ENCODE assay signal across 8 cellular contexts in the genomic region with DNA sequence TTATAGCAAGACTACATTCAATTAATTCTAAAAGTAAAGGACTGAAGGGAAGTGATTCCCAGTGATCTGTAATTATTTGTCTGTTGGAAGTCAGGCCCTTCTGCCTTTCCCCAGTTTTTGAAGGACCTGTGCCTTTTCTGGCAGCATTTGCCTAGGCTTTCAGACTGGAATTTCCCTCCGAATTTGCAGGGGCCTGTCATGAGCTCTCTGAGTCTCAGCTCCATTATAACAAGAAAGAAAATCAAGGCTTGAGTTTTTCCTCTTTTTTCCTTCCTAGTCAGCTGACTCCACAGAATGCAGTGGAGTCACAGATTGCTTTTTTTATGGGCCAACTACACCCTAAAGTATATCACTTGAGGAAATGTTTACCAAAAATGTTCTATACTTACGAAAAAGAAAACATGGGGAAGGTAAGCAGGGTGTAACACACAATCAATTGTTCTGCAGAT. TPM values are rescaled to one million over a fixed set of nuclear protein-coding genes. Genes with fewer than 3 reads are reported as not detected.
DNase-seq lines count a peak whose midpoint lies in the region; ATAC-seq and TF ChIP-seq lines count a peak whose summit lies in the region.

No MANE protein-coding gene starts in this region.

- TF ChIP-seq CTCF in Panc1 (IDR thresholded peaks at IDR 0.05) (no peak), fibroblast of mammary gland (conservative IDR thresholded peaks at IDR 0.05; ENCODE audit: control insufficient read depth, insufficient read depth, low read depth, low read length) (no peak)

- peak; percentile 33 for DNase-seq in H7
- no peak for DNase-seq in Panc1 (ENCODE audit: low read depth, low spot score)
- no peak for DNase-seq in fibroblast of mammary gland (ENCODE audit: low read depth)
- no peak for DNase-seq in activated gamma-delta T cell treated with Interleukin-2 at 50 U/mL for 16 hours
- no peak for DNase-seq in caudate nucleus (lab: John Stamatoyannopoulos, UW)
- no peak for DNase-seq in HCEC 1CT

- in situ Hi-C loops in Panc1 (cut with HindIII; ENCODE audit: low pct_unique_long_range_greater_than_20kb, low sequenced_read_pairs) = no loop called here

- CTCF ChIA-PET in Panc1 (lab: Charles Lee) = no interaction called here

- H3K4me1 ChIP-seq in Panc1 (ENCODE audit: control insufficient read depth, insufficient read depth, low read length) (peaks cover 4% of the 10 kb centered on the region; the same call in 1 of the 2 replicates), rectal smooth muscle tissue (ENCODE audit: control insufficient read depth, insufficient read depth, low read length) (no peaks in the 10 kb centered on the region)

- peaks cover 41% of the 10 kb centered on the region for H3K27me3 ChIP-seq in H7 (ENCODE audit: control insufficient read depth, insufficient read depth, low read length)
- H3K27me3 ChIP-seq in Panc1 (ENCODE audit: control insufficient read depth, insufficient read depth, low read length) = no peaks in the 10 kb centered on the region; the same call in 1 of the 2 replicates
- H3K27me3 ChIP-seq in rectal smooth muscle tissue (ENCODE audit: control insufficient read depth, insufficient read depth, low read length) = peaks cover 12% of the 10 kb centered on the region

- intact Hi-C loops in Panc1 (cut with micrococcal nuclease; ENCODE audit: unreplicated experiment) = no loop called here

- no peak overlapping the region for H3K9ac ChIP-seq in rectal smooth muscle tissue (ENCODE audit: low read length)

- peak; percentile 15; the same call in 1 of the 2 replicates for ATAC-seq in Panc1
- ATAC-seq in GM21723 (IDR thresholded peaks at IDR 0.05; ENCODE audit: unreplicated experiment) = no peak

- H3K4me3 ChIP-seq in H7 (ENCODE audit: insufficient read depth, low read depth, low read length) (peak overlapping the region; percentile 74), Panc1 (ENCODE audit: low read depth in 2 of 2, low read length in 2 of 2) (peak overlapping the region; percentile 54 to 81), fibroblast of mammary gland (ENCODE audit: control insufficient read depth, low read depth, low read length) (peak overlapping the region; percentile 11), rectal smooth muscle tissue (ENCODE audit: low read length) (peak overlapping the region; percentile 84)

- H3K27ac ChIP-seq in Panc1 (ENCODE audit: low read length) (peak overlapping the region; percentile 82), rectal smooth muscle tissue (ENCODE audit: low read depth, low read length) (no peak overlapping the region), caudate nucleus (ENCODE audit: low read depth, low read length) (no peak overlapping the region)

- H3K36me3 ChIP-seq in H7 (replicated peaks; ENCODE audit: control insufficient read depth, insufficient read depth, low read length) = no peaks in the 10 kb centered on the region
- no peaks in the 10 kb centered on the region for H3K36me3 ChIP-seq in Panc1 (ENCODE audit: control insufficient read depth, insufficient read depth, low read length)
- no peaks in the 10 kb centered on the region for H3K36me3 ChIP-seq in rectal smooth muscle tissue (ENCODE audit: control insufficient read depth, insufficient read depth, low read length)

- POLR2A ChIA-PET in Panc1 (lab: Charles Lee) = interaction anchor here (0.6 to 0.7 kb wide), 3 partner anchors 240 to 473 kb away, joined by 3 to 5 read pairs (median 3); no protein-coding TSS in a partner anchor

- no peaks in the 10 kb centered on the region for H3K9me3 ChIP-seq in Panc1 (ENCODE audit: control insufficient read depth, insufficient read depth, low read depth, low read length)

- BruUV-seq in Panc1 (replicated peaks; lab: Mats Ljungman, UMichigan) = no TSS peak

RNA-seq across cellular contexts. Expression of a gene that starts 1.1 kb away (rescaled TPM):
- 13.2 and 13.9 TPM in 2 replicates for total RNA-seq in H7 (2014; rRNA removed; shearing (Covaris generic))
- total RNA-seq in Panc1 (2021; ENCODE audit: unreplicated experiment) = 4.3 TPM
- polyA plus RNA-seq in Panc1 (2012; ENCODE audit: insufficient read length) = 3.4 TPM

Comparison
In these comparisons a context has a peak if more than half of its experiments do, and no peak if none do; other contexts are left out.
1. H3K4me3 ChIP-seq: peak in every context shown above with its lines; median percentile 84 in rectal smooth muscle tissue; 74 in H7; 68 in Panc1; 11 in fibroblast of mammary gland.